ENCODE assay signal across 1 cellular context in genomic region chr11:14773755-14774154, GRCh38.
TF ChIP-seq lines count a peak whose summit lies in the region.

No MANE protein-coding gene starts in this region.

TF ChIP-seq in HepG2, 621 proteins besides CTCF, POLR2A, EP300 and RAD21:
- TF ChIP-seq DPF2 (CRISPR knock-in tag; IDR thresholded peaks at IDR 0.05; ENCODE audit: borderline replicate concordance, low read depth) (no peak), ARNTL (CRISPR knock-in tag; IDR thresholded peaks at IDR 0.05) (no peak), ZNF773 (CRISPR knock-in tag; IDR thresholded peaks at IDR 0.05; ENCODE audit: borderline replicate concordance) (no peak), E2F5 (CRISPR knock-in tag; conservative IDR thresholded peaks at IDR 0.05) (no peak), HDAC2 (CRISPR knock-in tag; IDR thresholded peaks at IDR 0.05) (no peak), EEA1 (CRISPR knock-in tag; IDR thresholded peaks at IDR 0.05; ENCODE audit: borderline replicate concordance) (no peak), HOXA7 (CRISPR knock-in tag; IDR thresholded peaks at IDR 0.05) (no peak), CBX2 (IDR thresholded peaks at IDR 0.05; ENCODE audit: low read depth, low read length) (no peak), CBX2 (CRISPR knock-in tag; IDR thresholded peaks at IDR 0.05; ENCODE audit: low read depth) (no peak), ATF7-NPFF (CRISPR knock-in tag; IDR thresholded peaks at IDR 0.05; ENCODE audit: low read depth) (no peak), MBNL3 (CRISPR knock-in tag; conservative IDR thresholded peaks at IDR 0.05) (no peak), ZNF343 (CRISPR knock-in tag; IDR thresholded peaks at IDR 0.05) (no peak)
